In the genomic region with DNA sequence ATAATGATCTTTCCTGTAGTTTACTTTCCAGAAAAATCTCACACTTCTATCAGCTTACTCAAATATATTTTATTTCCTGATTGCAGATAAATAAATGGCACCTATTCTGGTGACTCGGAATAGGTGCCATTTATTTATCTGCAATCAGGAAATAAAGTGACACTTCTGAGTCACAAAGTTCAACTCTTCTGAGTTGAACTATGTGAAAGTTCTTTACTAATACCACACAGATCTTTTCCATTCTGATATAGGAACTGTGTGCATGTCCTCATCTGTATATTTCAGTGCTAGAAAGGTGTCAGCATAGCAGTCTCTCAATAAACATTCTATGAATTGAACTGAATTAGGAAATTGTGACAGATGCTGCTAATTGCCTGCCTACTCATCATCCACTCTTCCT, we compare ENCODE assay signal across 15 cellular contexts. TPM values are rescaled to one million over a fixed set of nuclear protein-coding genes. Genes with fewer than 3 reads are reported as not detected.
DNase-seq lines count a peak whose midpoint lies in the region; ATAC-seq and TF ChIP-seq lines count a peak whose summit lies in the region.
"Had no signal": no experiment of that assay in that cellular context is flagged by ENCODE, and none has a peak within 500 bp of the region (broad histone marks: within the 10 kb centered on the region; RNA-seq: fewer than 3 reads in every experiment).

No MANE protein-coding gene starts in this region.

- H2AFZ ChIP-seq in PC-9 = peak overlapping the region; percentile 40
- H2AFZ ChIP-seq: GM23248 had no signal

- H3K4me3 ChIP-seq in CD8-positive, alpha-beta T cell (ENCODE audit: low read depth, low read length) = no peak overlapping the region
- H3K4me3 ChIP-seq in PC-9 = 0 out of 2 replicates have a peak overlapping the region, but pooled peaks have one; percentile 8
- H3K4me3 ChIP-seq: BLaER1 treated with 17β-estradiol and CSF1 and Interleukin-3, amounts not matched to agents 10 nM and 100 nM; GM23248 had no signal

- H3K4me1 ChIP-seq in CD8-positive, alpha-beta T cell (ENCODE audit: insufficient read depth, low read length) = peaks cover 16% of the 10 kb centered on the region
- H3K4me1 ChIP-seq in PC-9 (replicated peaks; ENCODE audit: insufficient read depth) = peaks cover 41% of the 10 kb centered on the region

- POLR2A ChIA-PET in CD8-positive, alpha-beta T cell (lab: Charles Lee) = no interaction called here
- POLR2A ChIA-PET in PC-9 (lab: Charles Lee; ENCODE audit: unreplicated experiment) (no interaction called here), HEK293T (lab: Yijun Ruan, JAX) (no interaction called here)

- no peaks in the 10 kb centered on the region for H3K79me2 ChIP-seq in PC-9 (ENCODE audit: low read depth)

- H3K4me2 ChIP-seq in PC-9 = peak overlapping the region; percentile 53
- H3K4me2 ChIP-seq: BLaER1 treated with 17β-estradiol and CSF1 and Interleukin-3, amounts not matched to agents 10 nM and 100 nM had no signal

- intact Hi-C loops in CD8-positive, alpha-beta T cell (cut with DNase I, micrococcal nuclease) = no loop called here
- intact Hi-C loops in PC-9 (cut with micrococcal nuclease; ENCODE audit: unreplicated experiment) = loop anchor here (2.0 to 5.0 kb wide), 3 partner anchors 92 to 153 kb away; no protein-coding TSS in a partner anchor

- no peaks in the 10 kb centered on the region; the same call in 1 of the 2 replicates for H3K9me2 ChIP-seq in PC-9 (ENCODE audit: insufficient read depth)

- no peaks in the 10 kb centered on the region for H3K9me3 ChIP-seq in CD8-positive, alpha-beta T cell (ENCODE audit: low read length)
- peaks cover 11% of the 10 kb centered on the region for H3K9me3 ChIP-seq in PC-9 (ENCODE audit: insufficient read depth, low read depth)

- H3K36me3 ChIP-seq in CD8-positive, alpha-beta T cell (ENCODE audit: insufficient read depth, low read length) = no peaks in the 10 kb centered on the region
- H3K36me3 ChIP-seq in PC-9 (ENCODE audit: low read depth) = no peaks in the 10 kb centered on the region
- H3K36me3 ChIP-seq: BLaER1 treated with 17β-estradiol and CSF1 and Interleukin-3, amounts not matched to agents 10 nM and 100 nM had no signal

- H3K27me3 Mint-ChIP-seq in CD8-positive, alpha-beta T cell (ENCODE audit: low read depth) = no peaks in the 10 kb centered on the region
- peaks cover 11 to 18% (median 14%) of the 10 kb centered on the region in 3 donors for H3K27me3 Mint-ChIP-seq in immature natural killer cell (ENCODE audit: low read depth in 3 of 3)

- no peaks in the 10 kb centered on the region for H4K20me1 ChIP-seq in PC-9 (ENCODE audit: insufficient read depth)
- H4K20me1 ChIP-seq: BLaER1 treated with 17β-estradiol and CSF1 and Interleukin-3, amounts not matched to agents 10 nM and 100 nM had no signal

- no peak overlapping the region for H3K27ac ChIP-seq in CD8-positive, alpha-beta T cell (ENCODE audit: low read depth, low read length)
- peak overlapping the region; percentile 91 for H3K27ac ChIP-seq in PC-9
- H3K27ac ChIP-seq: BLaER1 treated with 17β-estradiol and CSF1 and Interleukin-3, amounts not matched to agents 10 nM and 100 nM; GM23248 had no signal

- H3K9me3 Mint-ChIP-seq in CD8-positive, alpha-beta T cell = no peaks in the 10 kb centered on the region
- H3K9me3 Mint-ChIP-seq in immature natural killer cell = peaks cover 0 to 2% (median 0%) of the 10 kb centered on the region in 6 donors
- peaks cover 2% of the 10 kb centered on the region for H3K9me3 Mint-ChIP-seq in stimulated activated effector memory CD8-positive, alpha-beta T cell treated with anti-CD3 and anti-CD28 coated beads, Interleukin-12 subunit alpha, Interleukin-12 subunit beta, amount 100 ng/mL, for 72 hours

- no TSS peak for BruUV-seq in PC-9 (replicated peaks; lab: Mats Ljungman, UMichigan)

- no peak overlapping the region for H3K4me3 Mint-ChIP-seq in CD8-positive, alpha-beta T cell
- no peak overlapping the region for H3K4me3 Mint-ChIP-seq in immature natural killer cell
- H3K4me3 Mint-ChIP-seq in stimulated activated effector memory CD8-positive, alpha-beta T cell treated with anti-CD3 and anti-CD28 coated beads, Interleukin-12 subunit alpha, Interleukin-12 subunit beta, amount 100 ng/mL, for 72 hours = no peak overlapping the region
- H3K4me3 Mint-ChIP-seq: CD4-positive, CD25-positive, alpha-beta regulatory T cell had no signal

- DNase-seq in CD8-positive, alpha-beta T cell = no peak
- DNase-seq in PC-9 (peak in 1 of 2 experiments; percentile 90), immature natural killer cell (peak in 1 of 3 donors; percentile 25), HEK293T (ENCODE audit: extremely low spot score) (no peak), COR-L47 (lab: John Stamatoyannopoulos, UW) (no peak)
- no peak for DNase-seq in stimulated activated effector memory CD8-positive, alpha-beta T cell treated with anti-CD3 and anti-CD28 coated beads, Interleukin-12 subunit alpha, Interleukin-12 subunit beta, amount 100 ng/mL, for 72 hours (ENCODE audit: low spot score in 2 of 2)
- no peak for DNase-seq in activated naive CD4-positive, alpha-beta T cell treated with Interleukin-2 at 50 U/mL for 16 hours
- DNase-seq: ACHN; CD4-positive, CD25-positive, alpha-beta regulatory T cell; DMS153; DMS79 treated with DMSO at 0.1 percent for 48 hours; EL; GM23248 had no signal

- peaks cover 21% of the 10 kb centered on the region for H3F3A ChIP-seq in PC-9 (ENCODE audit: insufficient read depth, low read depth)

- CTCF ChIA-PET in CD8-positive, alpha-beta T cell (lab: Charles Lee) = no interaction called here
- CTCF ChIA-PET in PC-9 (lab: Charles Lee) (no interaction called here), HEK293T (lab: Yijun Ruan, JAX) (no interaction called here)

- peak; percentile 19 for ATAC-seq in CD8-positive, alpha-beta T cell
- ATAC-seq in stimulated activated effector memory CD8-positive, alpha-beta T cell treated with anti-CD3 and anti-CD28 coated beads, Interleukin-12 subunit alpha, Interleukin-12 subunit beta, amount 100 ng/mL, for 72 hours = peak; percentile 67
- ATAC-seq: HCT116 had no signal

- H3K27me3 ChIP-seq in CD8-positive, alpha-beta T cell (ENCODE audit: insufficient read depth, low read length) = no peaks in the 10 kb centered on the region
- H3K27me3 ChIP-seq in PC-9 (ENCODE audit: insufficient read depth, low read depth) = no peaks in the 10 kb centered on the region
- H3K27me3 ChIP-seq: BLaER1 treated with 17β-estradiol and CSF1 and Interleukin-3, amounts not matched to agents 10 nM and 100 nM had no signal

- peaks cover 27% of the 10 kb centered on the region for H3K4me1 Mint-ChIP-seq in CD8-positive, alpha-beta T cell (ENCODE audit: low read depth)
- peaks cover 36 to 43% of the 10 kb centered on the region in 2 donors for H3K4me1 Mint-ChIP-seq in immature natural killer cell
- peaks cover 27% of the 10 kb centered on the region for H3K4me1 Mint-ChIP-seq in stimulated activated effector memory CD8-positive, alpha-beta T cell treated with anti-CD3 and anti-CD28 coated beads, Interleukin-12 subunit alpha, Interleukin-12 subunit beta, amount 100 ng/mL, for 72 hours
- H3K4me1 Mint-ChIP-seq: CD4-positive, CD25-positive, alpha-beta regulatory T cell had no signal

- TF ChIP-seq CTCF in CD8-positive, alpha-beta T cell (IDR thresholded peaks at IDR 0.05) = no peak
- no peak for TF ChIP-seq CTCF in PC-9 (conservative IDR thresholded peaks at IDR 0.05)

- H3K27ac Mint-ChIP-seq in CD8-positive, alpha-beta T cell = peak overlapping the region; percentile 15
- H3K27ac Mint-ChIP-seq in immature natural killer cell = peak overlapping the region in 4 of 6 donors; percentile 73 to 97 (median 84)
- no peak overlapping the region for H3K27ac Mint-ChIP-seq in stimulated activated effector memory CD8-positive, alpha-beta T cell treated with anti-CD3 and anti-CD28 coated beads, Interleukin-12 subunit alpha, Interleukin-12 subunit beta, amount 100 ng/mL, for 72 hours
- H3K27ac Mint-ChIP-seq: CD4-positive, CD25-positive, alpha-beta regulatory T cell had no signal

- no peaks in the 10 kb centered on the region for H3K36me3 Mint-ChIP-seq in CD8-positive, alpha-beta T cell
- no peaks in the 10 kb centered on the region for H3K36me3 Mint-ChIP-seq in immature natural killer cell
- peaks cover 13% of the 10 kb centered on the region for H3K36me3 Mint-ChIP-seq in stimulated activated effector memory CD8-positive, alpha-beta T cell treated with anti-CD3 and anti-CD28 coated beads, Interleukin-12 subunit alpha, Interleukin-12 subunit beta, amount 100 ng/mL, for 72 hours
- H3K36me3 Mint-ChIP-seq: CD4-positive, CD25-positive, alpha-beta regulatory T cell had no signal

TF ChIP-seq in HEK293T, 16 proteins besides CTCF, POLR2A, EP300 and RAD21:
- TF ChIP-seq FOXA1 (IDR thresholded peaks at IDR 0.05) (no peak), CTBP1 (IDR thresholded peaks at IDR 0.05; ENCODE audit: borderline replicate concordance) (no peak), LEF1 (IDR thresholded peaks at IDR 0.05; ENCODE audit: borderline replicate concordance) (no peak), SUZ12 (IDR thresholded peaks at IDR 0.05) (no peak), NFRKB (IDR thresholded peaks at IDR 0.05) (no peak), BHLHE40 (IDR thresholded peaks at IDR 0.05; ENCODE audit: borderline replicate concordance) (no peak), ARNT (IDR thresholded peaks at IDR 0.05) (no peak)

RNA-seq across cellular contexts. Expression of a gene that starts 4.9 kb away (rescaled TPM):
- total RNA-seq in CD8-positive, alpha-beta T cell = 1 to 10 TPM; 1.2 to 1.3 TPM
- not detected in 2 replicates for total RNA-seq in PC-9 (2021)
- polyA plus RNA-seq in immature natural killer cell = not detected
- total RNA-seq: CD4-positive, CD25-positive, alpha-beta regulatory T cell had no signal
- polyA plus RNA-seq: CD4-positive, CD25-positive, alpha-beta regulatory T cell had no signal
